In genomic region chr20:49668181-49668877, GRCh38 we compare ENCODE assay signal across 8 cellular contexts. TPM values are rescaled to one million over a fixed set of nuclear protein-coding genes. Genes with fewer than 3 reads are reported as not detected.
A peak's percentile ranks its signal among the peaks of the same experiment; 100 is the strongest.
DNase-seq lines count a peak whose midpoint lies in the region; ATAC-seq and TF ChIP-seq lines count a peak whose summit lies in the region.

No MANE protein-coding gene starts in this region.

- no peaks in the 10 kb centered on the region for H3K27me3 Mint-ChIP-seq in CD8-positive, alpha-beta memory T cell
- no peaks in the 10 kb centered on the region for H3K27me3 Mint-ChIP-seq in Caco-2 (ENCODE audit: insufficient read depth, unreplicated experiment)

- peak overlapping the region; percentile 73 to 95 (median 94) for H3K27ac Mint-ChIP-seq in CD8-positive, alpha-beta memory T cell
- no peak overlapping the region for H3K27ac Mint-ChIP-seq in Caco-2 (ENCODE audit: unreplicated experiment)

- BruUV-seq in Caco-2 (replicated peaks; lab: Mats Ljungman, UMichigan), result no TSS peak

- TF ChIP-seq CTCF in left lung (IDR thresholded peaks at IDR 0.05) (no peak), Caco-2 (IDR thresholded peaks at IDR 0.05; ENCODE audit: insufficient read depth in 1 of 2, low read depth in 1 of 2, low read length in 1 of 2, severe bottlenecking in 1 of 2, unreplicated experiment in 1 of 2) (no peak)

- H3K27me3 ChIP-seq in CD8-positive, alpha-beta memory T cell (ENCODE audit: insufficient read depth, low read length, poor library complexity, severe bottlenecking), result no peaks in the 10 kb centered on the region
- H3K27me3 ChIP-seq in left lung (no peaks in the 10 kb centered on the region), Caco-2 (replicated peaks; ENCODE audit: control insufficient read depth, insufficient read depth, low read length) (no peaks in the 10 kb centered on the region)

- H3K9me3 Mint-ChIP-seq in CD8-positive, alpha-beta memory T cell, result no peaks in the 10 kb centered on the region
- H3K9me3 Mint-ChIP-seq in Caco-2 (ENCODE audit: unreplicated experiment), result no peaks in the 10 kb centered on the region

- H3K4me3 ChIP-seq in CD8-positive, alpha-beta memory T cell (ENCODE audit: low read length), result peak overlapping the region; percentile 33
- H3K4me3 ChIP-seq in left lung, result no peak overlapping the region
- no peak overlapping the region for H3K4me3 ChIP-seq in Caco-2 (ENCODE audit: low read depth, low read length)

- H3K4me1 ChIP-seq in CD8-positive, alpha-beta memory T cell (ENCODE audit: insufficient read depth, low read length), result peaks cover 38% of the 10 kb centered on the region
- H3K4me1 ChIP-seq in left lung (peaks cover 15 to 92% of the 10 kb centered on the region in 2 donors), Caco-2 (peaks cover 41% of the 10 kb centered on the region)

- H3K27ac ChIP-seq in CD8-positive, alpha-beta memory T cell (ENCODE audit: low read depth, low read length), result peak overlapping the region; percentile 62
- peak overlapping the region in 1 of 2 donors; percentile 30 for H3K27ac ChIP-seq in left lung

- intact Hi-C loops in left lung (cut with DNase I) (no loop called here), Caco-2 (cut with micrococcal nuclease; ENCODE audit: unreplicated experiment) (no loop called here)

- POLR2A ChIA-PET in CD8-positive, alpha-beta memory T cell (lab: Charles Lee), result interaction anchor here (1.0 to 1.4 kb wide), 3 partner anchors 11 to 145 kb away, joined by 4 to 9 read pairs (median 7); partner anchors contain the start of gene SLC9A8
- POLR2A ChIA-PET in Caco-2 (lab: Charles Lee), result interaction anchor here (0.6 kb wide), 1 partner anchor 376 kb away, joined by 3 read pairs; no protein-coding TSS in a partner anchor

- no peaks in the 10 kb centered on the region for H3K36me3 ChIP-seq in CD8-positive, alpha-beta memory T cell (ENCODE audit: insufficient read depth, low read length)
- H3K36me3 ChIP-seq in left lung (no peaks in the 10 kb centered on the region), Caco-2 (ENCODE audit: control insufficient read depth, insufficient read depth, low read length) (no peaks in the 10 kb centered on the region)

- peaks cover 61 to 93% (median 84%) of the 10 kb centered on the region in 3 donors for H3K4me1 Mint-ChIP-seq in CD8-positive, alpha-beta memory T cell
- peaks cover 37% of the 10 kb centered on the region for H3K4me1 Mint-ChIP-seq in Caco-2 (ENCODE audit: low read depth, unreplicated experiment)

- H3K36me3 Mint-ChIP-seq in CD8-positive, alpha-beta memory T cell, result no peaks in the 10 kb centered on the region
- peaks cover 22% of the 10 kb centered on the region for H3K36me3 Mint-ChIP-seq in Caco-2 (ENCODE audit: insufficient read depth, unreplicated experiment)

- H3K9me3 ChIP-seq in CD8-positive, alpha-beta memory T cell (ENCODE audit: low read length), result no peaks in the 10 kb centered on the region
- H3K9me3 ChIP-seq in left lung, result no peaks in the 10 kb centered on the region
- no peaks in the 10 kb centered on the region for H3K9me3 ChIP-seq in Caco-2

- CTCF ChIA-PET in CD8-positive, alpha-beta memory T cell (lab: Charles Lee), result interaction anchor here (0.7 to 2.1 kb wide), 8 partner anchors 11 to 244 kb away, joined by 3 to 7 read pairs (median 6); partner anchors contain the start of gene B4GALT5
- CTCF ChIA-PET in Caco-2 (lab: Charles Lee), result interaction anchor here (1.0 to 1.3 kb wide), 2 partner anchors 60 to 127 kb away, joined by 3 to 5 read pairs; no protein-coding TSS in a partner anchor

- ATAC-seq in GM21576 (IDR thresholded peaks at IDR 0.05; ENCODE audit: unreplicated experiment) (peak; percentile 65), left lung (peak; percentile 70)
- ATAC-seq in stimulated activated naive CD8-positive, alpha-beta T cell treated with anti-CD3 and anti-CD28 coated beads, Interleukin-15, Interleukin-2, amounts not matched to agents 100 U/mL and 50 U/mL, for 24 hours, result peak; percentile 70

- H3K4me3 Mint-ChIP-seq in CD8-positive, alpha-beta memory T cell, result peak overlapping the region; percentile 57 to 89 (median 81)
- no peak overlapping the region for H3K4me3 Mint-ChIP-seq in Caco-2 (ENCODE audit: unreplicated experiment)

- DNase-seq in CD8-positive, alpha-beta memory T cell, result peak; percentile 32 to 93 (median 83)
- DNase-seq in NAMALWA (ENCODE audit: low spot score), result peak; percentile 51
- peak; percentile 63 for DNase-seq in activated T-cell treated with anti-CD3 and anti-CD28 coated beads, Interleukin-2, amount 50 U/mL, for 1 hour
- DNase-seq in left lung, result peak in 1 of 2 donors; percentile 56
- DNase-seq in stimulated activated naive CD8-positive, alpha-beta T cell treated with anti-CD3 and anti-CD28 coated beads, Interleukin-15, Interleukin-2, amounts not matched to agents 100 U/mL and 50 U/mL, for 24 hours, result peak; percentile 66
- DNase-seq in Caco-2, result no peak
- DNase-seq in NCI-H128 (lab: John Stamatoyannopoulos, UW; ENCODE audit: unreplicated experiment), result no peak

RNA-seq across cellular contexts. Expression of gene B4GALT5, which starts 45.3 kb away (rescaled TPM):
- total RNA-seq in CD8-positive, alpha-beta memory T cell, result 10 to 100 TPM; 37.5 to 39.1 TPM
- polyA plus RNA-seq in CD8-positive, alpha-beta memory T cell, result 2.0 TPM
- total RNA-seq in left lung (10 to 100 TPM; 38.4 to 51.0 TPM), Caco-2 (2022) (65.0 and 67.1 TPM in 2 replicates)

Comparison
In these comparisons a context has a peak if more than half of its experiments do, and no peak if none do; other contexts are left out.
1. DNase-seq: peak in CD8-positive, alpha-beta memory T cell (5 of 5), NAMALWA (single experiment), activated T-cell treated with anti-CD3 and anti-CD28 coated beads, Interleukin-2, amount 50 U/mL, for 1 hour (single experiment) and stimulated activated naive CD8-positive, alpha-beta T cell treated with anti-CD3 and anti-CD28 coated beads, Interleukin-15, Interleukin-2, amounts not matched to agents 100 U/mL and 50 U/mL, for 24 hours (single experiment); none in Caco-2 (0 of 2) and NCI-H128 (single experiment).
2. Peak in every context shown above with its lines, with median percentiles within 50 percentile points of each other: ATAC-seq.